Comparison of ENCODE assay signal across 19 cellular contexts in genomic region chr6:90703383-90703782, GRCh38.
DNase-seq lines count a peak whose midpoint lies in the region; ATAC-seq and TF ChIP-seq lines count a peak whose summit lies in the region.
"Had no signal": no experiment of that assay in that cellular context is flagged by ENCODE, and none has a peak within 500 bp of the region (broad histone marks: within the 10 kb centered on the region; RNA-seq: fewer than 3 reads in every experiment).

No MANE protein-coding gene starts in this region.

- H3K27me3 Mint-ChIP-seq in GM23338 (ENCODE audit: insufficient read depth, low read depth, poor library complexity) (no peaks in the 10 kb centered on the region), WTC11 (ENCODE audit: low read depth) (no peaks in the 10 kb centered on the region)

- H3K4me3 ChIP-seq in GM23338 (no peak overlapping the region), WERI-Rb-1 (ENCODE audit: low read depth, low read length) (no peak overlapping the region)
- H3K4me3 ChIP-seq: BLaER1 had no signal

- peak; percentile 14 for DNase-seq in ELF-1 (ENCODE audit: low read depth, low spot score)
- DNase-seq in GM23338 (ENCODE audit: low spot score) = peak; percentile 29
- DNase-seq in NCI-H226 = peak; percentile 6
- DNase-seq in putamen (ENCODE audit: low spot score) = peak; percentile 11
- DNase-seq in WTC11 (ENCODE audit: low spot score) = no peak
- DNase-seq in WERI-Rb-1 = no peak
- DNase-seq in NCI-H128 (lab: John Stamatoyannopoulos, UW; ENCODE audit: unreplicated experiment) = no peak
- DNase-seq: CD4-positive, CD25-positive, alpha-beta regulatory T cell; CD8-positive, alpha-beta T cell; DMS 273 treated with DMSO at 0.1 percent for 48 hours; DMS79; EL; GF-D8; H9 had no signal

- H3K4me3 Mint-ChIP-seq in GM23338 (no peak overlapping the region), WTC11 (no peak overlapping the region)
- H3K4me3 Mint-ChIP-seq: B cell; CD4-positive, CD25-positive, alpha-beta regulatory T cell; CD8-positive, alpha-beta T cell; H9 had no signal

- H3K4me1 Mint-ChIP-seq in GM23338 = peaks cover 26% of the 10 kb centered on the region
- H3K4me1 Mint-ChIP-seq in WTC11 = peaks cover 46% of the 10 kb centered on the region
- H3K4me1 Mint-ChIP-seq: CD4-positive, CD25-positive, alpha-beta regulatory T cell had no signal

- H3K79me2 ChIP-seq in GM23338 (replicated peaks; ENCODE audit: insufficient read depth) = no peaks in the 10 kb centered on the region

- no peaks in the 10 kb centered on the region for H3K9me3 ChIP-seq in WERI-Rb-1 (ENCODE audit: severe bottlenecking)
- H3K9me3 ChIP-seq: BLaER1 had no signal

- H3K36me3 Mint-ChIP-seq in GM23338 (ENCODE audit: low read depth) (no peaks in the 10 kb centered on the region), WTC11 (0 out of 2 replicates have a peak, but pooled peaks cover 2% of the 10 kb centered on the region)
- H3K36me3 Mint-ChIP-seq: CD4-positive, CD25-positive, alpha-beta regulatory T cell; CD8-positive, alpha-beta T cell had no signal

- H3F3A ChIP-seq in GM23338 (replicated peaks; ENCODE audit: low read depth) = no peaks in the 10 kb centered on the region

- POLR2A ChIA-PET in WTC11 (lab: Charles Lee) = no interaction called here

- no peak overlapping the region for H3K4me2 ChIP-seq in GM23338
- H3K4me2 ChIP-seq: BLaER1 had no signal

- CTCF ChIA-PET in WTC11 (lab: Charles Lee) = interaction anchor here (0.9 kb wide), 1 partner anchor 10 kb away, joined by 3 read pairs; no protein-coding TSS in a partner anchor

- no peak for ATAC-seq in GM23338
- no peak for ATAC-seq in WTC11
- no peak for ATAC-seq in GM19351 (IDR thresholded peaks at IDR 0.05; ENCODE audit: unreplicated experiment)
- ATAC-seq: CD8-positive, alpha-beta T cell; HCT116 had no signal

- H3K9me3 Mint-ChIP-seq in GM23338 (no peaks in the 10 kb centered on the region), WTC11 (no peaks in the 10 kb centered on the region)
- H3K9me3 Mint-ChIP-seq: CD8-positive, alpha-beta T cell; H9 had no signal

- H3K36me3 ChIP-seq in GM23338 (ENCODE audit: insufficient read depth) (no peaks in the 10 kb centered on the region), WERI-Rb-1 (no peaks in the 10 kb centered on the region)
- H3K36me3 ChIP-seq: BLaER1 had no signal

- H3K27me3 ChIP-seq in GM23338 (ENCODE audit: insufficient read depth) = no peaks in the 10 kb centered on the region
- H3K27me3 ChIP-seq in WERI-Rb-1 (ENCODE audit: insufficient read depth, low read depth, severe bottlenecking) = no peaks in the 10 kb centered on the region
- H3K27me3 ChIP-seq: BLaER1 had no signal

- H3K4me1 ChIP-seq in GM23338 (ENCODE audit: insufficient read depth) = peaks cover 33% of the 10 kb centered on the region

- no peak overlapping the region for H2AFZ ChIP-seq in GM23338

- no peaks in the 10 kb centered on the region for H3K9me2 ChIP-seq in GM23338 (ENCODE audit: insufficient read depth)

- no peak overlapping the region for H3K27ac Mint-ChIP-seq in GM23338
- no peak overlapping the region for H3K27ac Mint-ChIP-seq in WTC11
- H3K27ac Mint-ChIP-seq: B cell; CD4-positive, CD25-positive, alpha-beta regulatory T cell; CD8-positive, alpha-beta T cell; H9 had no signal

- H4K20me1 ChIP-seq in GM23338 (replicated peaks; ENCODE audit: insufficient read depth) = no peaks in the 10 kb centered on the region
- H4K20me1 ChIP-seq: BLaER1 had no signal

- H3K27ac ChIP-seq in GM23338 (ENCODE audit: low read depth) (no peak overlapping the region), WERI-Rb-1 (no peak overlapping the region)
- H3K27ac ChIP-seq: BLaER1, C4-2B had no signal

- TF ChIP-seq CTCF in GM23338 (conservative IDR thresholded peaks at IDR 0.05; ENCODE audit: low read depth in 2 of 2) = no peak
- TF ChIP-seq CTCF in WTC11 (IDR thresholded peaks at IDR 0.05) = no peak
- no peak for TF ChIP-seq CTCF in WERI-Rb-1 (IDR thresholded peaks at IDR 0.05; ENCODE audit: low read depth, low read length)

TF ChIP-seq in GM23338, 12 proteins besides CTCF, POLR2A, EP300 and RAD21 (continues in another document):
- TF ChIP-seq EZH2 (IDR thresholded peaks at IDR 0.05; ENCODE audit: low read depth, unreplicated experiment) (no peak), JUNB (IDR thresholded peaks at IDR 0.05; ENCODE audit: unreplicated experiment) (no peak), POLR2AphosphoS5 (IDR thresholded peaks at IDR 0.05; ENCODE audit: low read depth) (no peak), NANOG (IDR thresholded peaks at IDR 0.05; ENCODE audit: borderline replicate concordance) (no peak), ZNF114 (CRISPR knock-in tag; IDR thresholded peaks at IDR 0.05) (no peak), REST (IDR thresholded peaks at IDR 0.05; ENCODE audit: unreplicated experiment) (no peak), ETS1 (IDR thresholded peaks at IDR 0.05) (no peak)

TF ChIP-seq in WTC11, 78 proteins besides CTCF, POLR2A, EP300 and RAD21:
- TF ChIP-seq ZNF532 (CRISPR knock-in tag; IDR thresholded peaks at IDR 0.05; ENCODE audit: borderline replicate concordance) = no peak
- TF ChIP-seq PRDM15 (CRISPR knock-in tag; IDR thresholded peaks at IDR 0.05) = no peak
- TF ChIP-seq ATF1 (CRISPR knock-in tag; IDR thresholded peaks at IDR 0.05) = no peak
- TF ChIP-seq TEAD1 (CRISPR knock-in tag; IDR thresholded peaks at IDR 0.05) = no peak
- no peak for TF ChIP-seq SOX15 (CRISPR knock-in tag; IDR thresholded peaks at IDR 0.05)
- no peak for TF ChIP-seq MLX (CRISPR knock-in tag; IDR thresholded peaks at IDR 0.05)

Comparison
In these comparisons a context has a peak if more than half of its experiments do, and no peak if none do; other contexts are left out.
1. DNase-seq: peak in ELF-1 (single experiment), GM23338 (single experiment), NCI-H226 (single experiment) and putamen (single experiment); none in WTC11 (single experiment), WERI-Rb-1 (single experiment) and NCI-H128 (single experiment).